1 cellular context compared by ENCODE assay signal in genomic region chr7:27163776-27164380, GRCh38.
TF ChIP-seq lines count a peak whose summit lies in the region.

No MANE protein-coding gene starts in this region.

TF ChIP-seq in IMR-90, 13 proteins besides CTCF, POLR2A, EP300 and RAD21:
- TF ChIP-seq MXI1 (IDR thresholded peaks at IDR 0.05; ENCODE audit: borderline replicate concordance, low read depth, low read length) (no peak), CHD1 (IDR thresholded peaks at IDR 0.05; ENCODE audit: low read depth, low read length) (no peak), RCOR1 (IDR thresholded peaks at IDR 0.05; ENCODE audit: insufficient replicate concordance, low read length) (no peak), RFX5 (IDR thresholded peaks at IDR 0.05; ENCODE audit: low read depth, low read length) (no peak), MAZ (IDR thresholded peaks at IDR 0.05; ENCODE audit: borderline replicate concordance, low read depth, low read length) (no peak), ELK1 (IDR thresholded peaks at IDR 0.05; ENCODE audit: borderline replicate concordance, low read depth, low read length) (no peak), SMC3 (IDR thresholded peaks at IDR 0.05; ENCODE audit: low read depth, low read length) (no peak), CEBPB (IDR thresholded peaks at IDR 0.05; ENCODE audit: low read depth, low read length) (no peak), MAFK (IDR thresholded peaks at IDR 0.05; ENCODE audit: low read depth, low read length) (no peak), USF2 (IDR thresholded peaks at IDR 0.05; ENCODE audit: low read depth, low read length) (no peak), FOS (IDR thresholded peaks at IDR 0.05; ENCODE audit: low read depth, low read length) (no peak), NFE2L2 (IDR thresholded peaks at IDR 0.05; ENCODE audit: low read depth, low read length) (no peak), BHLHE40 (IDR thresholded peaks at IDR 0.05; ENCODE audit: low read depth, low read length) (no peak)
